In genomic region chr4:123939621-123940020, GRCh38 we compare ENCODE assay signal across 12 cellular contexts.
DNase-seq lines count a peak whose midpoint lies in the region; ATAC-seq and TF ChIP-seq lines count a peak whose summit lies in the region.
"Had no signal": no experiment of that assay in that cellular context is flagged by ENCODE, and none has a peak within 500 bp of the region (broad histone marks: within the 10 kb centered on the region; RNA-seq: fewer than 3 reads in every experiment).

No MANE protein-coding gene starts in this region.

- H3K36me3 ChIP-seq in right atrium auricular region (no peaks in the 10 kb centered on the region), OCI-LY7 (ENCODE audit: insufficient read depth, low read length) (no peaks in the 10 kb centered on the region)

- no peaks in the 10 kb centered on the region for H3K9me2 ChIP-seq in OCI-LY7 (ENCODE audit: insufficient read depth, low read length)

- H3K27me3 Mint-ChIP-seq in Calu3 (ENCODE audit: unreplicated experiment) = no peaks in the 10 kb centered on the region

- H3K4me3 Mint-ChIP-seq in Calu3 (ENCODE audit: low read depth, unreplicated experiment) = no peak overlapping the region
- H3K4me3 Mint-ChIP-seq: activated T-helper 1 cell treated with anti-CD3 and anti-CD28 coated beads, Interleukin-12 subunit alpha, Interleukin-12 subunit beta, Interleukin-2, Interleukin-4 antibody, amounts not matched to agents 30 ng/mL and 10 ng/mL and 1 ng/mL, durations not matched to agents 14 hours and 24 hours and 36 hours had no signal

- no peak overlapping the region for H2AFZ ChIP-seq in OCI-LY7 (ENCODE audit: low read length)
- H2AFZ ChIP-seq: PC-9 had no signal

- CTCF ChIA-PET in OCI-LY7 (lab: Charles Lee; ENCODE audit: unreplicated experiment) = no interaction called here
- CTCF ChIA-PET in Calu3 (lab: Charles Lee) = no interaction called here

- H3K4me1 ChIP-seq in right atrium auricular region (peaks cover 0 to 21% of the 10 kb centered on the region in 2 donors), OCI-LY7 (ENCODE audit: insufficient read depth, low read length, poor library complexity, severe bottlenecking) (no peaks in the 10 kb centered on the region)

- no peak overlapping the region for H3K4me2 ChIP-seq in OCI-LY7 (ENCODE audit: low read length)
- H3K4me2 ChIP-seq: PC-9 had no signal

- H3K27ac Mint-ChIP-seq in Calu3 (ENCODE audit: unreplicated experiment) = no peak overlapping the region
- H3K27ac Mint-ChIP-seq: activated T-helper 1 cell treated with anti-CD3 and anti-CD28 coated beads, Interleukin-12 subunit alpha, Interleukin-12 subunit beta, Interleukin-2, Interleukin-4 antibody, amounts not matched to agents 30 ng/mL and 10 ng/mL and 1 ng/mL, durations not matched to agents 14 hours and 24 hours and 36 hours had no signal

- POLR2A ChIA-PET in OCI-LY7 (lab: Charles Lee) = interaction anchor here (0.6 kb wide), 1 partner anchor 184 kb away, joined by 4 read pairs; no protein-coding TSS in a partner anchor

- peaks cover 8% of the 10 kb centered on the region for H3K4me1 Mint-ChIP-seq in Calu3 (ENCODE audit: low read depth, unreplicated experiment)

- DNase-seq in Right ventricle myocardium inferior (ENCODE audit: missing footprints) (no peak), right atrium auricular region (ENCODE audit: low spot score) (no peak), fibroblast of villous mesenchyme (ENCODE audit: low read depth) (peak; percentile 83), smooth muscle cell of the brain vasculature (ENCODE audit: low read depth, low spot score) (peak; percentile 29), OCI-LY7 (ENCODE audit: low spot score) (no peak), Calu3 (no peak)
- no peak for DNase-seq in activated naive CD4-positive, alpha-beta T cell treated with Interleukin-2 at 50 U/mL for 16 hours
- DNase-seq: NCI-H146, occipital lobe had no signal

- intact Hi-C loops in Right ventricle myocardium inferior (cut with DNase I) = loop anchor here (5.0 kb wide), 1 partner anchor 38 kb away; no protein-coding TSS in a partner anchor
- intact Hi-C loops in OCI-LY7 (cut with micrococcal nuclease; ENCODE audit: unreplicated experiment) = no loop called here
- intact Hi-C loops in Calu3 (cut with micrococcal nuclease; ENCODE audit: unreplicated experiment) = no loop called here

- H3K36me3 Mint-ChIP-seq in Calu3 (ENCODE audit: insufficient read depth, unreplicated experiment) = no peaks in the 10 kb centered on the region

- no peak overlapping the region for H3K27ac ChIP-seq in right atrium auricular region
- H3K27ac ChIP-seq in OCI-LY7 (ENCODE audit: low read depth, low read length, poor library complexity, severe bottlenecking) = no peak overlapping the region
- H3K27ac ChIP-seq: PC-9 had no signal

- H4K20me1 ChIP-seq in OCI-LY7 (ENCODE audit: insufficient read depth, low read length) = no peaks in the 10 kb centered on the region

- no peaks in the 10 kb centered on the region for H3K9me3 ChIP-seq in right atrium auricular region
- H3K9me3 ChIP-seq in OCI-LY7 (ENCODE audit: low read length) = no peaks in the 10 kb centered on the region

- no peaks in the 10 kb centered on the region for H3K9me3 Mint-ChIP-seq in Calu3 (ENCODE audit: low read depth, unreplicated experiment)
- H3K9me3 Mint-ChIP-seq: activated T-helper 1 cell treated with anti-CD3 and anti-CD28 coated beads, Interleukin-12 subunit alpha, Interleukin-12 subunit beta, Interleukin-2, Interleukin-4 antibody, amounts not matched to agents 30 ng/mL and 10 ng/mL and 1 ng/mL, durations not matched to agents 14 hours and 24 hours and 36 hours had no signal

- no peaks in the 10 kb centered on the region for H3K79me2 ChIP-seq in OCI-LY7 (ENCODE audit: insufficient read depth, low read depth, low read length)

- ATAC-seq in Right ventricle myocardium inferior (peak; percentile 26), SK-N-SH treated with all-trans-retinoic acid at 6 μM for 48 hours (peak; percentile 67)

- no peak for TF ChIP-seq CTCF in right atrium auricular region (IDR thresholded peaks at IDR 0.05)
- no peak for TF ChIP-seq CTCF in fibroblast of villous mesenchyme (IDR thresholded peaks at IDR 0.05; ENCODE audit: insufficient read depth, low read depth, low read length)
- no peak for TF ChIP-seq CTCF in OCI-LY7 (conservative IDR thresholded peaks at IDR 0.05; ENCODE audit: low read length)
- no peak for TF ChIP-seq CTCF in Calu3 (IDR thresholded peaks at IDR 0.05; ENCODE audit: unreplicated experiment)

- no TSS peak for BruUV-seq in OCI-LY7 (replicated peaks; lab: Mats Ljungman, UMichigan)
- BruUV-seq in Calu3 (replicated peaks; lab: Mats Ljungman, UMichigan) = no TSS peak

- no peak overlapping the region for H3K4me3 ChIP-seq in right atrium auricular region
- no peak overlapping the region for H3K4me3 ChIP-seq in fibroblast of villous mesenchyme (ENCODE audit: low read depth, low read length)
- no peak overlapping the region for H3K4me3 ChIP-seq in OCI-LY7 (ENCODE audit: low read depth, low read length, poor library complexity, severe bottlenecking)
- H3K4me3 ChIP-seq: PC-9 had no signal

- H3K27me3 ChIP-seq in right atrium auricular region = no peaks in the 10 kb centered on the region

TF ChIP-seq in SK-N-SH treated with all-trans-retinoic acid at 6 μM for 48 hours, 23 proteins besides CTCF, POLR2A, EP300 and RAD21:
- TF ChIP-seq ESRRG (CRISPR knock-in tag; IDR thresholded peaks at IDR 0.05) = no peak
- 0 out of 2 replicates have a peak, but pooled peaks have one; percentile 15 for TF ChIP-seq ISL1 (CRISPR knock-in tag; IDR thresholded peaks at IDR 0.05)
TF ChIP-seq in SK-N-SH treated with all-trans-retinoic acid at 6 μM for 48 hours: peak in this region for 1.

Comparison
In these comparisons a context has a peak if more than half of its experiments do, and no peak if none do; other contexts are left out.
1. DNase-seq: peak in fibroblast of villous mesenchyme (single experiment) and smooth muscle cell of the brain vasculature (single experiment); none in Right ventricle myocardium inferior (single experiment), right atrium auricular region (single experiment), activated naive CD4-positive, alpha-beta T cell treated with Interleukin-2 at 50 U/mL for 16 hours (single experiment), OCI-LY7 (single experiment) and Calu3 (single experiment).